Comparison of ENCODE assay signal across 8 cellular contexts in genomic region chr4:82371398-82371972, GRCh38. TPM values are rescaled to one million over a fixed set of nuclear protein-coding genes. Genes with fewer than 3 reads are reported as not detected.
DNase-seq lines count a peak whose midpoint lies in the region; ATAC-seq and TF ChIP-seq lines count a peak whose summit lies in the region.

No MANE protein-coding gene starts in this region.

- H3K27ac ChIP-seq in SJSA1 = peak overlapping the region; percentile 99; the same call in 1 of the 2 replicates

- peaks cover 12% of the 10 kb centered on the region for H3K4me1 ChIP-seq in SJSA1 (replicated peaks)

- H3K27me3 ChIP-seq in SJSA1 (replicated peaks) = no peaks in the 10 kb centered on the region

- TF ChIP-seq CTCF in fibroblast of pulmonary artery (IDR thresholded peaks at IDR 0.05; ENCODE audit: low read length, missing control alignments) = no peak
- TF ChIP-seq CTCF in retinal pigment epithelial cell (conservative IDR thresholded peaks at IDR 0.05; ENCODE audit: low read depth, low read length) = no peak

- ATAC-seq in GM19397 (IDR thresholded peaks at IDR 0.05; ENCODE audit: unreplicated experiment) (no peak), HG03139 (IDR thresholded peaks at IDR 0.05; ENCODE audit: unreplicated experiment) (no peak), GM18517 (IDR thresholded peaks at IDR 0.05; ENCODE audit: unreplicated experiment) (no peak)

- H3K4me3 ChIP-seq in SJSA1 = peak overlapping the region; percentile 99
- peak overlapping the region; percentile 98 for H3K4me3 ChIP-seq in fibroblast of pulmonary artery (replicated peaks; ENCODE audit: low read depth, low read length)
- peak overlapping the region; percentile 96 for H3K4me3 ChIP-seq in retinal pigment epithelial cell (ENCODE audit: low read length)

- peak; percentile 11 for DNase-seq in DMS153 treated with DMSO at 0.1 percent for 48 hours (lab: John Stamatoyannopoulos, UW; ENCODE audit: unreplicated experiment)
- no peak for DNase-seq in DMS153 (lab: John Stamatoyannopoulos, UW)
- DNase-seq in SJSA1 (ENCODE audit: low read depth in 1 of 2, low spot score in 2 of 2) = peak in 1 of 2 experiments; percentile 13
- DNase-seq in fibroblast of pulmonary artery (ENCODE audit: low read depth) = no peak
- no peak for DNase-seq in retinal pigment epithelial cell (ENCODE audit: low read depth)

- no peaks in the 10 kb centered on the region for H3K9me3 ChIP-seq in SJSA1 (replicated peaks)

- H3K36me3 ChIP-seq in SJSA1 = peaks cover 71% of the 10 kb centered on the region

RNA-seq across cellular contexts. Expression of gene HNRNPD, which starts 2.3 kb away (rescaled TPM):
- 67.5 and 90.7 TPM in 2 replicates for total RNA-seq in SJSA1 (2014; rRNA removed; shearing (Covaris generic))

RNA-seq across cellular contexts. Expression of gene HNRNPDL, which starts 58.8 kb away (rescaled TPM):
- total RNA-seq in SJSA1 (2014; rRNA removed; shearing (Covaris generic)) = 318 and 320 TPM in 2 replicates

RNA-seq across cellular contexts. Expression of gene ENOPH1, which starts 58.9 kb away (rescaled TPM):
- total RNA-seq in SJSA1 (2014; rRNA removed; shearing (Covaris generic)) = 78.4 and 87.5 TPM in 2 replicates
